ENCODE assay signal across 1 cellular context in genomic region chr4:76198411-76199237, GRCh38.
A peak's percentile ranks its signal among the peaks of the same experiment; 100 is the strongest.
TF ChIP-seq lines count a peak whose summit lies in the region.

No MANE protein-coding gene starts in this region.

TF ChIP-seq in GM12878, 131 proteins besides CTCF, POLR2A, EP300 and RAD21 (continued from another document):
- TF ChIP-seq E4F1 (IDR thresholded peaks at IDR 0.05; ENCODE audit: borderline replicate concordance, partially characterized antibody) (no peak), MEF2A (IDR thresholded peaks at IDR 0.05; ENCODE audit: insufficient read depth, low read depth, low read length) (peak; percentile 7; the same call in 1 of the 2 replicates), BRCA1 (IDR thresholded peaks at IDR 0.05; ENCODE audit: low read depth, low read length) (no peak)
